ENCODE assay signal across 1 cellular context in the genomic region with DNA sequence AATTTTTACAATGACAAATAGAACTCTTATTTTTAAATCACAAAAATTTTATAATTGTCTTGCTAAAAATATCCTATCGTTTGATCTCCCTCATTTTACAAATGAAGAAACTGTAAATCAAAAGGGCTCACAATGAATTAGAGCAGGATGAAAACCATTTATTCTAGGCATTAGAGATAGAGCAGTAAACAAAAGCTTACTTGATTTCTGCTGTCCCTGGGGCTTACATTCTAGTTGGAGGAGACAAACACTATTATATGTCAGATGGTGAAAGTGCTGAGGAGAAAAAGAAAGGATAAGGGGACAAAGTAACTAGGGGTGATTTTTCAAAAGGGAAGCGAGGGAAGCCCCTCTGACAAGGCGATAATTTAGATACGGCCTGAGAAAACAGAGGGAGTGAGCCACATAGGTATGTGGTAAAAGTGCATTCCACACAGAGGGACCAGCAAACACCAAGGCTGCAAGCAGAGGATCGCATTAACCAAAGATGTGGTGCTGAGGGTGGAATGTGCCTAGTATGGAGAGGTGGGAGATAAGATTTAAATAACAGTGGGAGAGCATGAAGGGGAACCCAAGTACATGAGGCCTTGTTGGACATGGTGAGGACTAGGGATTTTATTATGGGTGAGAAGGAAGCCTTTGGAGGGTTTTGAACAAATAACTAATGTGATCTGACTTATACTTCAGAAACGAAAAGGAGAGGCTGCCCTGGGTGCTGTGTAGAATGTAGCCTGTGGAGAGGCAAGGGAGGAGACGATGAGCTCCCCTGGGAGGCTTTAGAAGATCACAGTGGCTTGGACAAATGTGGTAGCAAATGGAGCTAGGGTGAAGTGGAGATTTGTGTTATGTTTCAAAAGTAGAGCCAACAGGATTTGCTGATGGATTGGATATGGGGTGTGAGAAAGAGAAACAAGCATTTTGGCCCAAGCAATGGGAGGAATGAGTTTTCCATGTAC.
A peak's percentile ranks its signal among the peaks of the same experiment; 100 is the strongest.
TF ChIP-seq lines count a peak whose summit lies in the region.

No MANE protein-coding gene starts in this region.

TF ChIP-seq in SK-N-SH, 30 proteins besides CTCF, POLR2A, EP300 and RAD21 (continued from another document):
- TF ChIP-seq, protein P1, sequence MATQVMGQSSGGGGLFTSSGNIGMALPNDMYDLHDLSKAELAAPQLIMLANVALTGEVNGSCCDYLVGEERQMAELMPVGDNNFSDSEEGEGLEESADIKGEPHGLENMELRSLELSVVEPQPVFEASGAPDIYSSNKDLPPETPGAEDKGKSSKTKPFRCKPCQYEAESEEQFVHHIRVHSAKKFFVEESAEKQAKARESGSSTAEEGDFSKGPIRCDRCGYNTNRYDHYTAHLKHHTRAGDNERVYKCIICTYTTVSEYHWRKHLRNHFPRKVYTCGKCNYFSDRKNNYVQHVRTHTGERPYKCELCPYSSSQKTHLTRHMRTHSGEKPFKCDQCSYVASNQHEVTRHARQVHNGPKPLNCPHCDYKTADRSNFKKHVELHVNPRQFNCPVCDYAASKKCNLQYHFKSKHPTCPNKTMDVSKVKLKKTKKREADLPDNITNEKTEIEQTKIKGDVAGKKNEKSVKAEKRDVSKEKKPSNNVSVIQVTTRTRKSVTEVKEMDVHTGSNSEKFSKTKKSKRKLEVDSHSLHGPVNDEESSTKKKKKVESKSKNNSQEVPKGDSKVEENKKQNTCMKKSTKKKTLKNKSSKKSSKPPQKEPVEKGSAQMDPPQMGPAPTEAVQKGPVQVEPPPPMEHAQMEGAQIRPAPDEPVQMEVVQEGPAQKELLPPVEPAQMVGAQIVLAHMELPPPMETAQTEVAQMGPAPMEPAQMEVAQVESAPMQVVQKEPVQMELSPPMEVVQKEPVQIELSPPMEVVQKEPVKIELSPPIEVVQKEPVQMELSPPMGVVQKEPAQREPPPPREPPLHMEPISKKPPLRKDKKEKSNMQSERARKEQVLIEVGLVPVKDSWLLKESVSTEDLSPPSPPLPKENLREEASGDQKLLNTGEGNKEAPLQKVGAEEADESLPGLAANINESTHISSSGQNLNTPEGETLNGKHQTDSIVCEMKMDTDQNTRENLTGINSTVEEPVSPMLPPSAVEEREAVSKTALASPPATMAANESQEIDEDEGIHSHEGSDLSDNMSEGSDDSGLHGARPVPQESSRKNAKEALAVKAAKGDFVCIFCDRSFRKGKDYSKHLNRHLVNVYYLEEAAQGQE (IDR thresholded peaks at IDR 0.05; ENCODE audit: low read depth, low read length), result no peak
- TF ChIP-seq, protein P2, sequence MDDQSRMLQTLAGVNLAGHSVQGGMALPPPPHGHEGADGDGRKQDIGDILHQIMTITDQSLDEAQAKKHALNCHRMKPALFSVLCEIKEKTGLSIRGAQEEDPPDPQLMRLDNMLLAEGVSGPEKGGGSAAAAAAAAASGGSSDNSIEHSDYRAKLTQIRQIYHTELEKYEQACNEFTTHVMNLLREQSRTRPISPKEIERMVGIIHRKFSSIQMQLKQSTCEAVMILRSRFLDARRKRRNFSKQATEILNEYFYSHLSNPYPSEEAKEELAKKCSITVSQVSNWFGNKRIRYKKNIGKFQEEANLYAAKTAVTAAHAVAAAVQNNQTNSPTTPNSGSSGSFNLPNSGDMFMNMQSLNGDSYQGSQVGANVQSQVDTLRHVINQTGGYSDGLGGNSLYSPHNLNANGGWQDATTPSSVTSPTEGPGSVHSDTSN (IDR thresholded peaks at IDR 0.05), result 0 out of 2 replicates have a peak, but pooled peaks have one; percentile 13
- no peak for TF ChIP-seq POLR2AphosphoS5 (IDR thresholded peaks at IDR 0.05; ENCODE audit: low read depth, low read length)
